Comparison of ENCODE assay signal across 18 cellular contexts in genomic region chr3:95302044-95302443, GRCh38.
DNase-seq lines count a peak whose midpoint lies in the region; ATAC-seq and TF ChIP-seq lines count a peak whose summit lies in the region.
"Had no signal": no experiment of that assay in that cellular context is flagged by ENCODE, and none has a peak within 500 bp of the region (broad histone marks: within the 10 kb centered on the region; RNA-seq: fewer than 3 reads in every experiment).

No MANE protein-coding gene starts in this region.

- no peak overlapping the region for H3K4me3 Mint-ChIP-seq in glutamatergic neuron (ENCODE audit: unreplicated experiment)
- no peak overlapping the region for H3K4me3 Mint-ChIP-seq in stimulated activated effector memory CD8-positive, alpha-beta T cell treated with anti-CD3 and anti-CD28 coated beads, Interleukin-12 subunit alpha, Interleukin-12 subunit beta, amount 100 ng/mL, for 72 hours
- H3K4me3 Mint-ChIP-seq: activated naive CD8-positive, alpha-beta T cell treated with anti-CD3 and anti-CD28 coated beads, Interleukin-2, amount 50 U/mL, for 24 hours; dendritic cell treated with granulocyte-macrophage colony-stimulating factor and Interleukin-4, amounts not matched to agents 40 ng/mL and 50 ng/mL, for 4 days had no signal

- H3K4me3 ChIP-seq in fibroblast of the aortic adventitia (ENCODE audit: low read depth, low read length) (no peak overlapping the region), trophoblast cell (ENCODE audit: low read depth, low read length) (no peak overlapping the region)
- H3K4me3 ChIP-seq: psoas muscle had no signal

- no peak overlapping the region for H2AK5ac ChIP-seq in trophoblast cell (ENCODE audit: low read length)

- no peak overlapping the region for H3K23ac ChIP-seq in trophoblast cell (ENCODE audit: low read length)

- no peak overlapping the region for H4K12ac ChIP-seq in trophoblast cell (ENCODE audit: low read depth, low read length)

- H3K4me2 ChIP-seq in trophoblast cell (ENCODE audit: low read length): no peak overlapping the region

- no peak overlapping the region for H4K8ac ChIP-seq in trophoblast cell (ENCODE audit: low read depth, low read length)

- TF ChIP-seq CTCF in fibroblast of the aortic adventitia (IDR thresholded peaks at IDR 0.05; ENCODE audit: insufficient read depth, low read length) (no peak), GM20000 (IDR thresholded peaks at IDR 0.05; ENCODE audit: extremely low read depth, missing control alignments) (no peak), glutamatergic neuron (IDR thresholded peaks at IDR 0.05; ENCODE audit: partially characterized antibody, unreplicated experiment) (no peak)

- H3K27me3 ChIP-seq in trophoblast cell (ENCODE audit: insufficient read depth, low read length): no peaks in the 10 kb centered on the region
- H3K27me3 ChIP-seq: BE2C had no signal

- H3K4me1 Mint-ChIP-seq in glutamatergic neuron (ENCODE audit: low read depth, unreplicated experiment): no peaks in the 10 kb centered on the region
- no peaks in the 10 kb centered on the region for H3K4me1 Mint-ChIP-seq in stimulated activated effector memory CD8-positive, alpha-beta T cell treated with anti-CD3 and anti-CD28 coated beads, Interleukin-12 subunit alpha, Interleukin-12 subunit beta, amount 100 ng/mL, for 72 hours
- H3K4me1 Mint-ChIP-seq: activated naive CD8-positive, alpha-beta T cell treated with anti-CD3 and anti-CD28 coated beads, Interleukin-2, amount 50 U/mL, for 24 hours had no signal

- H3K18ac ChIP-seq in trophoblast cell (ENCODE audit: low read length): no peak overlapping the region

- whole genome bisulfite sequencing in trophoblast cell (ENCODE audit: extremely low coverage, insufficient coverage, insufficient read length): no CpG with 5 or more reads among the region's 1 CpG

- no peaks in the 10 kb centered on the region for H3K9me3 Mint-ChIP-seq in glutamatergic neuron (ENCODE audit: unreplicated experiment)
- peaks cover 12% of the 10 kb centered on the region for H3K9me3 Mint-ChIP-seq in stimulated activated effector memory CD8-positive, alpha-beta T cell treated with anti-CD3 and anti-CD28 coated beads, Interleukin-12 subunit alpha, Interleukin-12 subunit beta, amount 100 ng/mL, for 72 hours
- H3K9me3 Mint-ChIP-seq: activated naive CD8-positive, alpha-beta T cell treated with anti-CD3 and anti-CD28 coated beads, Interleukin-2, amount 50 U/mL, for 24 hours; dendritic cell treated with granulocyte-macrophage colony-stimulating factor and Interleukin-4, amounts not matched to agents 40 ng/mL and 50 ng/mL, for 4 days had no signal

- no peak for ATAC-seq in SK-N-SH treated with all-trans-retinoic acid at 6 μM for 48 hours
- ATAC-seq in stimulated activated effector memory CD8-positive, alpha-beta T cell treated with anti-CD3 and anti-CD28 coated beads, Interleukin-12 subunit alpha, Interleukin-12 subunit beta, amount 100 ng/mL, for 72 hours: no peak
- ATAC-seq: activated naive CD8-positive, alpha-beta T cell treated with anti-CD3 and anti-CD28 coated beads, Interleukin-2, amount 50 U/mL, for 24 hours; esophagus mucosa; left ventricle myocardium superior; psoas muscle had no signal

- no peak overlapping the region for H3K27ac Mint-ChIP-seq in glutamatergic neuron (ENCODE audit: unreplicated experiment)
- no peak overlapping the region for H3K27ac Mint-ChIP-seq in stimulated activated effector memory CD8-positive, alpha-beta T cell treated with anti-CD3 and anti-CD28 coated beads, Interleukin-12 subunit alpha, Interleukin-12 subunit beta, amount 100 ng/mL, for 72 hours
- H3K27ac Mint-ChIP-seq: activated naive CD8-positive, alpha-beta T cell treated with anti-CD3 and anti-CD28 coated beads, Interleukin-2, amount 50 U/mL, for 24 hours; dendritic cell treated with granulocyte-macrophage colony-stimulating factor and Interleukin-4, amounts not matched to agents 40 ng/mL and 50 ng/mL, for 4 days had no signal

- no peak overlapping the region for H3K14ac ChIP-seq in trophoblast cell (ENCODE audit: low read length)

- no peaks in the 10 kb centered on the region for H3K27me3 Mint-ChIP-seq in glutamatergic neuron (ENCODE audit: unreplicated experiment)
- H3K27me3 Mint-ChIP-seq: activated naive CD8-positive, alpha-beta T cell treated with anti-CD3 and anti-CD28 coated beads, Interleukin-2, amount 50 U/mL, for 24 hours; dendritic cell treated with granulocyte-macrophage colony-stimulating factor and Interleukin-4, amounts not matched to agents 40 ng/mL and 50 ng/mL, for 4 days had no signal

- H3K9me3 ChIP-seq in trophoblast cell (ENCODE audit: insufficient read depth, low read depth, low read length): no peaks in the 10 kb centered on the region
- H3K9me3 ChIP-seq: BE2C, psoas muscle had no signal

- H3K36me3 Mint-ChIP-seq in glutamatergic neuron (ENCODE audit: unreplicated experiment): no peaks in the 10 kb centered on the region
- H3K36me3 Mint-ChIP-seq in stimulated activated effector memory CD8-positive, alpha-beta T cell treated with anti-CD3 and anti-CD28 coated beads, Interleukin-12 subunit alpha, Interleukin-12 subunit beta, amount 100 ng/mL, for 72 hours: no peaks in the 10 kb centered on the region

- no peaks in the 10 kb centered on the region for H3K4me1 ChIP-seq in trophoblast cell (ENCODE audit: control insufficient read depth in 1 of 2, insufficient read depth in 2 of 2, low read length in 2 of 2)
- H3K4me1 ChIP-seq: BE2C, psoas muscle had no signal

- H3K79me2 ChIP-seq in trophoblast cell (ENCODE audit: control insufficient read depth, insufficient read depth, low read length, poor library complexity): no peaks in the 10 kb centered on the region

- no peak overlapping the region for H3K27ac ChIP-seq in trophoblast cell (ENCODE audit: low read depth, low read length)
- H3K27ac ChIP-seq: psoas muscle had no signal

- no peaks in the 10 kb centered on the region for H3K36me3 ChIP-seq in trophoblast cell (ENCODE audit: control insufficient read depth in 1 of 2, insufficient read depth in 2 of 2, low read length in 2 of 2)
- H3K36me3 ChIP-seq: BE2C had no signal

- H4K91ac ChIP-seq in trophoblast cell (ENCODE audit: low read depth, low read length): no peak overlapping the region

- H3K9ac ChIP-seq in trophoblast cell (ENCODE audit: low read length): no peak overlapping the region

- H2BK12ac ChIP-seq in trophoblast cell (ENCODE audit: low read length): no peak overlapping the region

- no peaks in the 10 kb centered on the region for H3K79me1 ChIP-seq in trophoblast cell (ENCODE audit: low read length)

- DNase-seq in HS-27A (ENCODE audit: low read depth) (peak; percentile 69), fibroblast of the aortic adventitia (ENCODE audit: low read depth) (peak; percentile 58), trophoblast cell (peak; percentile 55 to 93), GM20000 (ENCODE audit: low spot score) (no peak), glutamatergic neuron (no peak)
- DNase-seq in activated effector memory CD4-positive, alpha-beta T cell treated with anti-CD3 and anti-CD28 coated beads, Interleukin-2, amount 50 U/mL, for 16 hours: no peak
- DNase-seq in stimulated activated effector memory CD8-positive, alpha-beta T cell treated with anti-CD3 and anti-CD28 coated beads, Interleukin-12 subunit alpha, Interleukin-12 subunit beta, amount 100 ng/mL, for 72 hours (ENCODE audit: low spot score in 2 of 2): no peak
- DNase-seq: activated naive CD8-positive, alpha-beta T cell treated with anti-CD3 and anti-CD28 coated beads, Interleukin-2, amount 50 U/mL, for 24 hours; BE2C; DMS79; hypothalamus; left ventricle myocardium superior; NCI-H146; NCI-H446 treated with DMSO at 0.1 percent for 48 hours; psoas muscle had no signal

- no peak overlapping the region for H3K4ac ChIP-seq in trophoblast cell (ENCODE audit: low read depth, low read length)

- H2AFZ ChIP-seq in trophoblast cell (ENCODE audit: insufficient read depth, low read length, poor library complexity): no peak overlapping the region

- no peak overlapping the region for H2BK120ac ChIP-seq in trophoblast cell (ENCODE audit: insufficient read depth, low read length, poor library complexity)

- H2BK5ac ChIP-seq in trophoblast cell (ENCODE audit: low read depth, low read length, poor library complexity): no peak overlapping the region

TF ChIP-seq in SK-N-SH treated with all-trans-retinoic acid at 6 μM for 48 hours, 23 proteins besides CTCF, POLR2A, EP300 and RAD21:
- TF ChIP-seq OSR1 (CRISPR knock-in tag; IDR thresholded peaks at IDR 0.05): no peak
- no peak for TF ChIP-seq ZFP30 (CRISPR knock-in tag; IDR thresholded peaks at IDR 0.05)
- TF ChIP-seq ISL1 (CRISPR knock-in tag; IDR thresholded peaks at IDR 0.05): peak; percentile 49
- TF ChIP-seq CREB5 (CRISPR knock-in tag; IDR thresholded peaks at IDR 0.05; ENCODE audit: low read depth): peak; percentile 46; the same call in 1 of the 2 replicates
- no peak for TF ChIP-seq CSRNP3 (CRISPR knock-in tag; IDR thresholded peaks at IDR 0.05)

Comparison
In these comparisons a context has a peak if more than half of its experiments do, and no peak if none do; other contexts are left out.
1. DNase-seq: peak in HS-27A (single experiment), fibroblast of the aortic adventitia (single experiment) and trophoblast cell (2 of 2); none in GM20000 (single experiment), glutamatergic neuron (single experiment), activated effector memory CD4-positive, alpha-beta T cell treated with anti-CD3 and anti-CD28 coated beads, Interleukin-2, amount 50 U/mL, for 16 hours (single experiment) and stimulated activated effector memory CD8-positive, alpha-beta T cell treated with anti-CD3 and anti-CD28 coated beads, Interleukin-12 subunit alpha, Interleukin-12 subunit beta, amount 100 ng/mL, for 72 hours (0 of 2).